Comparison of ENCODE assay signal across 8 cellular contexts in genomic region chr7:100429637-100430449, GRCh38. TPM values are rescaled to one million over a fixed set of nuclear protein-coding genes. Genes with fewer than 3 reads are reported as not detected.
A peak's percentile ranks its signal among the peaks of the same experiment; 100 is the strongest.
DNase-seq lines count a peak whose midpoint lies in the region; ATAC-seq and TF ChIP-seq lines count a peak whose summit lies in the region.

Gene MEPCE, plus strand, starts transcription at chr7:100429831. Its CDS starts 188 bp downstream, at chr7:100430019.

- H3K27ac Mint-ChIP-seq in dendritic cell treated with granulocyte-macrophage colony-stimulating factor and Interleukin-4, amounts not matched to agents 40 ng/mL and 50 ng/mL, for 4 days: peak within 1 kb of the TSS; percentile 97

- H3K36me3 Mint-ChIP-seq in dendritic cell treated with granulocyte-macrophage colony-stimulating factor and Interleukin-4, amounts not matched to agents 40 ng/mL and 50 ng/mL, for 4 days (ENCODE audit: low read depth): peaks cover 64% of the 10 kb centered on the region

- H3K27me3 ChIP-seq in BLaER1 (no peaks in the 10 kb centered on the region), left lung (no peaks in the 10 kb centered on the region)

- H3K9me3 ChIP-seq in BLaER1 (no peaks in the 10 kb centered on the region; the same call in 1 of the 2 replicates), left lung (no peaks in the 10 kb centered on the region)

- H3K4me3 ChIP-seq in BLaER1 (peak within 1 kb of the TSS; percentile 94), left lung (peak within 1 kb of the TSS; percentile 93 to 99)

- peaks cover 38% of the 10 kb centered on the region for H3K36me3 ChIP-seq in BLaER1
- H3K36me3 ChIP-seq in left lung: peaks cover 0 to 35% of the 10 kb centered on the region in 2 donors

- peaks cover 62% of the 10 kb centered on the region for H3K4me1 Mint-ChIP-seq in dendritic cell treated with granulocyte-macrophage colony-stimulating factor and Interleukin-4, amounts not matched to agents 40 ng/mL and 50 ng/mL, for 4 days (ENCODE audit: low read depth)

- peak; percentile 95 for DNase-seq in NCI-H774 (lab: John Stamatoyannopoulos, UW)
- DNase-seq in activated CD4-positive, alpha-beta T cell treated with anti-CD3 and anti-CD28 coated beads, Interleukin-2, amount 50 U/mL, for 4 hours: peak; percentile 94
- peak; percentile 95 to 98 for DNase-seq in left lung
- peak; percentile 97 to 98 for DNase-seq in stimulated activated CD4-positive, alpha-beta T cell treated with anti-CD3 and anti-CD28 coated beads, Interleukin-2, amount 100 ng/mL, for 24 hours

- peak within 1 kb of the TSS; percentile 95 for H3K4me2 ChIP-seq in BLaER1

- no peak for TF ChIP-seq CTCF in left lung (IDR thresholded peaks at IDR 0.05)

- no peaks in the 10 kb centered on the region for H3K27me3 Mint-ChIP-seq in dendritic cell treated with granulocyte-macrophage colony-stimulating factor and Interleukin-4, amounts not matched to agents 40 ng/mL and 50 ng/mL, for 4 days

- peak within 1 kb of the TSS; percentile 100 for H3K9ac ChIP-seq in BLaER1

- H3K27ac ChIP-seq in BLaER1 (peak within 1 kb of the TSS; percentile 100), left lung (peak within 1 kb of the TSS; percentile 99 to 100)

- H3K9me3 Mint-ChIP-seq in dendritic cell treated with granulocyte-macrophage colony-stimulating factor and Interleukin-4, amounts not matched to agents 40 ng/mL and 50 ng/mL, for 4 days: no peaks in the 10 kb centered on the region

- intact Hi-C loops in dendritic cell treated with granulocyte-macrophage colony-stimulating factor and Interleukin-4, amounts not matched to agents 40 ng/mL and 50 ng/mL, for 4 days (cut with micrococcal nuclease): loop anchor here (2.0 to 5.0 kb wide), 2 partner anchors 61 to 242 kb away; partner anchors contain the start of gene GNB2
- intact Hi-C loops in left lung (cut with DNase I): no loop called here

- H3K4me3 Mint-ChIP-seq in dendritic cell treated with granulocyte-macrophage colony-stimulating factor and Interleukin-4, amounts not matched to agents 40 ng/mL and 50 ng/mL, for 4 days: peak within 1 kb of the TSS; percentile 94

- H3K4me1 ChIP-seq in BLaER1 (peaks cover 52% of the 10 kb centered on the region), left lung (peaks cover 14 to 59% of the 10 kb centered on the region in 2 donors)

- H4K20me1 ChIP-seq in BLaER1: peaks cover 44% of the 10 kb centered on the region

- ATAC-seq in GM19372 (IDR thresholded peaks at IDR 0.05; ENCODE audit: low read depth, unreplicated experiment): peak; percentile 40
- peak; percentile 23 for ATAC-seq in HG03565 (IDR thresholded peaks at IDR 0.05; ENCODE audit: unreplicated experiment)
- peak; percentile 65 for ATAC-seq in left lung

RNA-seq across cellular contexts. Expression of gene MEPCE, which starts in this region (rescaled TPM):
- total RNA-seq in left lung: 10 to 100 TPM; 25.0 to 33.0 TPM

Comparison
In these comparisons a context has a peak if more than half of its experiments do, and no peak if none do; other contexts are left out.
1. Peak in every context shown above with its lines: DNase-seq, ATAC-seq, H3K4me3 ChIP-seq and H3K27ac ChIP-seq.